Comparison of ENCODE assay signal across 1 cellular context in genomic region chr11:6062691-6063358, GRCh38.
TF ChIP-seq lines count a peak whose summit lies in the region.

No MANE protein-coding gene starts in this region.

TF ChIP-seq in H1, 55 proteins besides CTCF, POLR2A, EP300 and RAD21:
- TF ChIP-seq CHD2 (IDR thresholded peaks at IDR 0.05; ENCODE audit: low read length) (no peak), CBX5 (IDR thresholded peaks at IDR 0.05; ENCODE audit: low read depth, low read length) (no peak), NRF1 (IDR thresholded peaks at IDR 0.05; ENCODE audit: low read depth, low read length) (no peak), SRF (IDR thresholded peaks at IDR 0.05; ENCODE audit: low read depth, low read length) (no peak), PHF8 (conservative IDR thresholded peaks at IDR 0.05; ENCODE audit: low read depth, low read length) (no peak), TAF7 (optimal IDR thresholded peaks at IDR 0.05; ENCODE audit: borderline replicate concordance, low read depth, low read length) (no peak), POU5F1 (IDR thresholded peaks at IDR 0.05; ENCODE audit: low read depth, low read length) (no peak), EZH2 (IDR thresholded peaks at IDR 0.05; ENCODE audit: low read depth, low read length, severe bottlenecking) (no peak), SP4 (IDR thresholded peaks at IDR 0.05; ENCODE audit: low read length) (no peak), SIX5 (IDR thresholded peaks at IDR 0.05; ENCODE audit: low read depth, low read length) (no peak), SP2 (IDR thresholded peaks at IDR 0.05; ENCODE audit: low read length) (no peak), CTBP2 (IDR thresholded peaks at IDR 0.05; ENCODE audit: borderline replicate concordance, insufficient read depth, insufficient read length, low read length) (no peak), CHD1 (IDR thresholded peaks at IDR 0.05; ENCODE audit: low read depth, low read length) (no peak), BACH1 (IDR thresholded peaks at IDR 0.05; ENCODE audit: low read length) (no peak), POLR2AphosphoS5 (IDR thresholded peaks at IDR 0.05; ENCODE audit: low read depth, low read length) (no peak), SAP30 (IDR thresholded peaks at IDR 0.05; ENCODE audit: insufficient read depth, insufficient replicate concordance, low read length) (no peak)
